In genomic region chr3:129422897-129423296, GRCh38 we compare ENCODE assay signal across 2 cellular contexts.
TF ChIP-seq lines count a peak whose summit lies in the region.

No MANE protein-coding gene starts in this region.

TF ChIP-seq in A549, 52 proteins besides CTCF, POLR2A, EP300 and RAD21:
- TF ChIP-seq KDM1A (IDR thresholded peaks at IDR 0.05; ENCODE audit: low read depth) (0 out of 2 replicates have a peak, but pooled peaks have one; percentile 42), MAFK (IDR thresholded peaks at IDR 0.05; ENCODE audit: partially characterized antibody) (no peak)

TF ChIP-seq in K562, 482 proteins besides CTCF, POLR2A, EP300 and RAD21:
- TF ChIP-seq KDM1A (IDR thresholded peaks at IDR 0.05): peak; percentile 43 to 71; a peak in 3 of 4 replicates
- TF ChIP-seq STAT5B (CRISPR knock-in tag; IDR thresholded peaks at IDR 0.05): no peak
- peak; percentile 85 for TF ChIP-seq ADNP (tag; IDR thresholded peaks at IDR 0.05)
- peak in 1 of 2 experiments; percentile 28; a peak in 1 of 4 replicates for TF ChIP-seq RCOR1 (IDR thresholded peaks at IDR 0.05; ENCODE audit: borderline replicate concordance in 1 of 2, low read depth in 2 of 2, low read length in 2 of 2)
- peak; percentile 87 for TF ChIP-seq RBM25 (IDR thresholded peaks at IDR 0.05; ENCODE audit: low read depth, low read length, severe bottlenecking)
- no peak for TF ChIP-seq PHF8 (IDR thresholded peaks at IDR 0.05; ENCODE audit: borderline replicate concordance, low read length)
- no peak for TF ChIP-seq MTA1 (IDR thresholded peaks at IDR 0.05; ENCODE audit: borderline replicate concordance)
- no peak for TF ChIP-seq HDAC8 (tag; IDR thresholded peaks at IDR 0.05)
- TF ChIP-seq CREBBP (IDR thresholded peaks at IDR 0.05; ENCODE audit: low read depth, low read length): no peak
- no peak for TF ChIP-seq EZH2 (IDR thresholded peaks at IDR 0.05; ENCODE audit: borderline replicate concordance, low read depth, low read length)
- TF ChIP-seq BCOR (IDR thresholded peaks at IDR 0.05): peak; percentile 77
- no peak for TF ChIP-seq TAF15 (IDR thresholded peaks at IDR 0.05; ENCODE audit: low read depth, low read length)
- peak; percentile 43; the same call in 1 of the 2 replicates for TF ChIP-seq ESRRA (IDR thresholded peaks at IDR 0.05; ENCODE audit: borderline replicate concordance, low read depth)
- no peak for TF ChIP-seq CBX1 (IDR thresholded peaks at IDR 0.05; ENCODE audit: low read depth)
- TF ChIP-seq CREB5 (CRISPR knock-in tag; IDR thresholded peaks at IDR 0.05): no peak
- TF ChIP-seq ZNF766 (CRISPR knock-in tag; conservative IDR thresholded peaks at IDR 0.05): no peak
